ENCODE assay signal across 8 cellular contexts in genomic region chr3:169764453-169765280, GRCh38. TPM values are rescaled to one million over a fixed set of nuclear protein-coding genes. Genes with fewer than 3 reads are reported as not detected.
DNase-seq lines count a peak whose midpoint lies in the region; ATAC-seq and TF ChIP-seq lines count a peak whose summit lies in the region.

TSS of gene TERC (minus strand) at chr3:169765060.

- in situ Hi-C loops in GM13976 (cut with MboI; ENCODE audit: low sequenced_read_pairs, unreplicated experiment), result no loop called here

- TF ChIP-seq CTCF in GM13976 (IDR thresholded peaks at IDR 0.05; ENCODE audit: borderline replicate concordance, control extremely low read depth, extremely low read depth, insufficient read depth, missing control alignments), result no peak
- no peak for TF ChIP-seq CTCF in ascending aorta (IDR thresholded peaks at IDR 0.05)
- TF ChIP-seq CTCF in right atrium auricular region (IDR thresholded peaks at IDR 0.05), result peak in 1 of 2 donors; percentile 26
- TF ChIP-seq CTCF in uterus (IDR thresholded peaks at IDR 0.05), result no peak

- DNase-seq in GM13976 (ENCODE audit: low spot score), result peak; percentile 86
- DNase-seq in NCI-H146 treated with DMSO at 0.1 percent for 48 hours (lab: John Stamatoyannopoulos, UW; ENCODE audit: unreplicated experiment), result peak; percentile 89
- DNase-seq in T-helper 22 cell (ENCODE audit: low read depth), result peak; percentile 87
- DNase-seq in ascending aorta (ENCODE audit: low spot score in 2 of 2), result peak; percentile 77 to 98
- DNase-seq in right atrium auricular region (ENCODE audit: low spot score), result peak; percentile 96
- peak; percentile 56 for DNase-seq in pulmonary artery endothelial cell (ENCODE audit: low read depth, low spot score)
- peak; percentile 94 to 95 for DNase-seq in uterus

- ATAC-seq in HG02763 (IDR thresholded peaks at IDR 0.05; ENCODE audit: unreplicated experiment), result peak; percentile 73

- H3K27me3 ChIP-seq in ascending aorta, result no peaks in the 10 kb centered on the region
- H3K27me3 ChIP-seq in right atrium auricular region, result no peaks in the 10 kb centered on the region
- no peaks in the 10 kb centered on the region for H3K27me3 ChIP-seq in uterus

- H3K4me3 ChIP-seq in ascending aorta (peak within 1 kb of the TSS; percentile 75 to 83), right atrium auricular region (peak within 1 kb of the TSS; percentile 69 to 75), uterus (peak within 1 kb of the TSS; percentile 57 to 83)

- H3K36me3 ChIP-seq in ascending aorta, result no peaks in the 10 kb centered on the region
- H3K36me3 ChIP-seq in right atrium auricular region, result no peaks in the 10 kb centered on the region
- no peaks in the 10 kb centered on the region for H3K36me3 ChIP-seq in uterus

- intact Hi-C loops in ascending aorta (cut with DNase I), result loop anchor here (2.0 to 10.0 kb wide), 6 partner anchors 102 to 1667 kb away; partner anchors contain the start of genes GOLIM4, MECOM and SKIL
- intact Hi-C loops in uterus (cut with DNase I; ENCODE audit: low total_unique reads), result no loop called here

- H3K27ac ChIP-seq in ascending aorta, result peak within 1 kb of the TSS; percentile 96 to 97
- H3K27ac ChIP-seq in right atrium auricular region, result peak within 1 kb of the TSS; percentile 95 to 96
- H3K27ac ChIP-seq in uterus, result peak within 1 kb of the TSS; percentile 93 to 94

- TF ChIP-seq POLR2A in uterus (IDR thresholded peaks at IDR 0.05), result peak; percentile 97 to 98

- peaks cover 3 to 8% of the 10 kb centered on the region in 2 donors for H3K4me1 ChIP-seq in ascending aorta
- H3K4me1 ChIP-seq in right atrium auricular region, result peaks cover 0 to 6% of the 10 kb centered on the region in 2 donors
- H3K4me1 ChIP-seq in uterus, result no peaks in the 10 kb centered on the region

- H3K9me3 ChIP-seq in ascending aorta (peaks cover 0 to 3% of the 10 kb centered on the region in 2 donors), right atrium auricular region (no peaks in the 10 kb centered on the region), uterus (no peaks in the 10 kb centered on the region)

RNA-seq across cellular contexts. Expression of gene TERC, which starts in this region (rescaled TPM):
- total RNA-seq in ascending aorta (260 TPM), right atrium auricular region (10 to 100 TPM; 53.6 to 61.6 TPM), pulmonary artery endothelial cell (70.7 and 108 TPM in 2 replicates), uterus (100 to 1,000 TPM in 3 of 4 donors, 1 to 10 TPM in 1; 4.6 to 705 (median 482) TPM)

Comparison
In these comparisons a context has a peak if more than half of its experiments do, and no peak if none do; other contexts are left out.
1. Peak in every context shown above with its lines: DNase-seq, ATAC-seq, H3K4me3 ChIP-seq and H3K27ac ChIP-seq.